27 cellular contexts compared by ENCODE assay signal in the genomic region with DNA sequence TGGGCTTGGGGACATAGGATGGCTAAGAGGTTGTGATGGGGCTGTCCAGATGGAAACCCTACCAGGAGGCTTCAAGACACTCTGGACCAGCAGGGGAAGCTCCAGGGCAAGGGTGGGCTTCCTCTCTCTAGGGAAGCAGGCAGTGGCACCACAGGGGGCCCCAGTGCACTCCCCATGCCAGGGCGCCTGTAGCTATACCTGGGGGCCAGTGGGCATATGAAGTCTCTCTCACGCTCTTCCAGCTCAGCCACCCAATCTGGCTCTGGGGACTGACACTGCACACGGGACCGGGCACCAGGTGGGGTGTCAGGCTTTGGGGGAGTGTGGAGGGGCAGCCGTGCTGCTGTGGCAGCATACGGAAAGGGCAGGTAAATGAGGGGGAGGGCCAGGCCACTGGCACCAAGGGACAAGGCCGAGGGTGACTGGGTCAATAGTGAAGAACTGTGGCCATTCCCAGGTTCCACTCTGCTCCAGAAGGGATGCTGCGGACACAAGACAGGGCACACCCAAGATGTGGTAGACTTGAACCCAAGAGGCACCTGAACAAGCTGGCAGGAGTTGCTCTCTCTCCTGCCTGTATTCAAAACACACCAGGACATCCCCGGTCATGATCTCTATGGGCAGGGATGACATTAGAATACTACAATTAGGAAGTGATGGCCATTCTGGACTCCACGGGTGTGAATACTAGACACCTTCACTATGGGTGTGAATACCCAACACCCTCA. TPM values are rescaled to one million over a fixed set of nuclear protein-coding genes. Genes with fewer than 3 reads are reported as not detected.
DNase-seq lines count a peak whose midpoint lies in the region; ATAC-seq and TF ChIP-seq lines count a peak whose summit lies in the region.
"Had no signal": no experiment of that assay in that cellular context is flagged by ENCODE, and none has a peak within 500 bp of the region (broad histone marks: within the 10 kb centered on the region; RNA-seq: fewer than 3 reads in every experiment).

No MANE protein-coding gene starts in this region.

- no peak overlapping the region; a peak in 1 of 4 replicates for H3K27ac ChIP-seq in SK-N-SH (ENCODE audit: low read depth in 2 of 2, low read length in 1 of 2)
- no peak overlapping the region for H3K27ac ChIP-seq in Karpas-422 (ENCODE audit: low read length)
- H3K27ac ChIP-seq: body of pancreas, C4-2B, coronary artery, epithelial cell of prostate, Peyer's patch had no signal

- H3K4me3 ChIP-seq in SK-N-SH (ENCODE audit: low read depth in 2 of 2, low read length in 1 of 2) (no peak overlapping the region), Karpas-422 (ENCODE audit: low read length) (no peak overlapping the region)
- H3K4me3 ChIP-seq: body of pancreas, coronary artery, gastroesophageal sphincter, Peyer's patch, smooth muscle cell had no signal

- 81% methylated on average over 9 of the region's 10 CpGs for WGBS in SK-N-SH (ENCODE audit: low lambda C conversion rate)

- no peaks in the 10 kb centered on the region for H3K27me3 Mint-ChIP-seq in osteocyte (ENCODE audit: unreplicated experiment)
- H3K27me3 Mint-ChIP-seq: activated B cell treated with CpG ODN at 0.5 μM for 24 hours; activated CD4-positive, alpha-beta memory T cell treated with anti-CD3 and anti-CD28 coated beads, Interleukin-2, amount 10 ng/mL, durations not matched to agents 7 days and 5 days had no signal

- POLR2A ChIA-PET in SK-N-SH (lab: Yijun Ruan, JAX): interaction anchor here (0.6 kb wide), 1 partner anchor 338 kb away, joined by 3 read pairs; no protein-coding TSS in a partner anchor

- TF ChIP-seq CTCF in SK-N-SH (IDR thresholded peaks at IDR 0.05) (no peak), osteocyte (IDR thresholded peaks at IDR 0.05) (no peak)

- H3K9me2 ChIP-seq in SK-N-SH (no peaks in the 10 kb centered on the region), Karpas-422 (replicated peaks; ENCODE audit: insufficient read depth, low read length) (no peaks in the 10 kb centered on the region)

- TF ChIP-seq RAD21 in SK-N-SH (IDR thresholded peaks at IDR 0.05; ENCODE audit: low read length): no peak

- H3K9me3 Mint-ChIP-seq in osteocyte (ENCODE audit: unreplicated experiment): no peaks in the 10 kb centered on the region

- H3K4me2 ChIP-seq in SK-N-SH (no peak overlapping the region), Karpas-422 (ENCODE audit: low read depth, low read length, poor library complexity, severe bottlenecking) (no peak overlapping the region)
- H3K4me2 ChIP-seq: smooth muscle cell had no signal

- DNase-seq in SK-N-SH (no peak), Karpas-422 (peak; percentile 56), dermis blood vessel endothelial cell (peak; percentile 6), osteocyte (ENCODE audit: extremely low spot score, unreplicated experiment) (no peak)
- DNase-seq: activated B cell treated with CpG ODN at 0.5 μM for 24 hours; activated CD4-positive, alpha-beta memory T cell treated with anti-CD3 and anti-CD28 coated beads, Interleukin-2, amount 10 ng/mL, durations not matched to agents 7 days and 5 days; activated T-cell treated with anti-CD3 and anti-CD28 coated beads, Interleukin-2, amount 50 U/mL, for 4 hours; body of pancreas; DMS153; kidney glomerular epithelial cell; NCI-H1694 treated with DMSO at 0.1 percent for 48 hours; NCI-H2227 treated with DMSO at 0.1 percent for 48 hours; NCI-H774; Peyer's patch; stimulated activated CD4-positive, alpha-beta T cell treated with anti-CD3 and anti-CD28 coated beads, Interleukin-4, amount 100 ng/mL, for 24 hours had no signal

- no peak for TF ChIP-seq POLR2A in GM18505 (IDR thresholded peaks at IDR 0.05; ENCODE audit: borderline replicate concordance, extremely low read depth, insufficient read depth, insufficient read length)

- CTCF ChIA-PET in SK-N-SH (lab: Yijun Ruan, JAX): interaction anchor here (0.9 to 5.0 kb wide), 5 partner anchors 10 to 290 kb away, joined by 3 to 23 read pairs (median 3); no protein-coding TSS in a partner anchor

- peak overlapping the region; percentile 62 for H3K27ac Mint-ChIP-seq in osteocyte (ENCODE audit: unreplicated experiment)
- H3K27ac Mint-ChIP-seq: activated B cell treated with CpG ODN at 0.5 μM for 24 hours; activated CD4-positive, alpha-beta memory T cell treated with anti-CD3 and anti-CD28 coated beads, Interleukin-2, amount 10 ng/mL, durations not matched to agents 7 days and 5 days; activated naive CD4-positive, alpha-beta T cell treated with anti-CD3 and anti-CD28 coated beads, Interleukin-2, amount 50 U/mL, for 72 hours had no signal

- H3K4me1 Mint-ChIP-seq in osteocyte (ENCODE audit: unreplicated experiment): no peaks in the 10 kb centered on the region
- H3K4me1 Mint-ChIP-seq: activated B cell treated with CpG ODN at 0.5 μM for 24 hours; activated CD4-positive, alpha-beta memory T cell treated with anti-CD3 and anti-CD28 coated beads, Interleukin-2, amount 10 ng/mL, durations not matched to agents 7 days and 5 days had no signal

- H3K9ac ChIP-seq in SK-N-SH (no peak overlapping the region), Karpas-422 (ENCODE audit: low read length) (no peak overlapping the region)

- H3K36me3 Mint-ChIP-seq in osteocyte (ENCODE audit: unreplicated experiment): peaks cover 20% of the 10 kb centered on the region

- no peak overlapping the region for H3K4me3 Mint-ChIP-seq in osteocyte (ENCODE audit: unreplicated experiment)
- H3K4me3 Mint-ChIP-seq: activated B cell treated with CpG ODN at 0.5 μM for 24 hours; activated CD4-positive, alpha-beta memory T cell treated with anti-CD3 and anti-CD28 coated beads, Interleukin-2, amount 10 ng/mL, durations not matched to agents 7 days and 5 days; activated T-cell treated with anti-CD3 and anti-CD28 coated beads, Interleukin-2, amount 50 U/mL, for 4 hours had no signal

- ATAC-seq in SK-N-SH treated with all-trans-retinoic acid at 6 μM for 48 hours (peak; percentile 13), GM19351 (IDR thresholded peaks at IDR 0.05; ENCODE audit: unreplicated experiment) (no peak), HG02571 (IDR thresholded peaks at IDR 0.05; ENCODE audit: unreplicated experiment) (no peak), GM18505 (IDR thresholded peaks at IDR 0.05; ENCODE audit: unreplicated experiment) (no peak)
- ATAC-seq: body of pancreas, gastroesophageal sphincter had no signal

- TF ChIP-seq EP300 in SK-N-SH (IDR thresholded peaks at IDR 0.05; ENCODE audit: borderline replicate concordance in 1 of 2, low read depth in 1 of 2, low read length in 1 of 2): no peak

- no peaks in the 10 kb centered on the region for H3K9me3 ChIP-seq in SK-N-SH
- H3K9me3 ChIP-seq in Karpas-422 (ENCODE audit: low read length): peaks cover 23% of the 10 kb centered on the region

- H3K27me3 ChIP-seq in SK-N-SH (ENCODE audit: insufficient read depth): no peaks in the 10 kb centered on the region
- no peaks in the 10 kb centered on the region for H3K27me3 ChIP-seq in Karpas-422 (ENCODE audit: low read length)
- H3K27me3 ChIP-seq: body of pancreas, gastroesophageal sphincter, Peyer's patch had no signal

- no peak overlapping the region for H2AFZ ChIP-seq in SK-N-SH (ENCODE audit: low read depth)
- H2AFZ ChIP-seq in Karpas-422 (ENCODE audit: low read length): no peak overlapping the region

- H3K79me2 ChIP-seq in SK-N-SH (ENCODE audit: insufficient read depth) (no peaks in the 10 kb centered on the region), Karpas-422 (ENCODE audit: low read length) (no peaks in the 10 kb centered on the region)

- no peaks in the 10 kb centered on the region for H3K4me1 ChIP-seq in SK-N-SH (ENCODE audit: control insufficient read depth in 1 of 2, insufficient read depth in 2 of 2, low read depth in 1 of 2, low read length in 1 of 2)
- H3K4me1 ChIP-seq in Karpas-422 (ENCODE audit: low read length): 0 out of 2 replicates have a peak, but pooled peaks cover 5% of the 10 kb centered on the region
- H3K4me1 ChIP-seq: body of pancreas, Peyer's patch had no signal

- H3K36me3 ChIP-seq in SK-N-SH (replicated peaks in 1 of 2; ENCODE audit: control insufficient read depth in 1 of 2, insufficient read depth in 2 of 2, low read length in 1 of 2): peaks cover 37% of the 10 kb centered on the region in 2 experiments
- H3K36me3 ChIP-seq in Karpas-422 (ENCODE audit: insufficient read depth, low read length): peaks cover 36% of the 10 kb centered on the region

- H3F3A ChIP-seq in SK-N-SH (replicated peaks; ENCODE audit: insufficient read depth): peaks cover 36% of the 10 kb centered on the region

- H4K20me1 ChIP-seq in SK-N-SH (ENCODE audit: insufficient read depth) (0 out of 2 replicates have a peak, but pooled peaks cover 10% of the 10 kb centered on the region), Karpas-422 (ENCODE audit: insufficient read depth, low read depth, low read length) (0 out of 2 replicates have a peak, but pooled peaks cover 5% of the 10 kb centered on the region)

TF ChIP-seq in SK-N-SH treated with all-trans-retinoic acid at 6 μM for 48 hours, 23 proteins besides CTCF, POLR2A, EP300 and RAD21 (continues in another document):
- no peak for TF ChIP-seq TOX (CRISPR knock-in tag; IDR thresholded peaks at IDR 0.05; ENCODE audit: borderline replicate concordance)
- TF ChIP-seq ZNF70 (CRISPR knock-in tag; IDR thresholded peaks at IDR 0.05): no peak
- no peak for TF ChIP-seq ZNF8 (CRISPR knock-in tag; IDR thresholded peaks at IDR 0.05)
- TF ChIP-seq ZFP3 (CRISPR knock-in tag; IDR thresholded peaks at IDR 0.05): no peak
- no peak for TF ChIP-seq BACH2 (CRISPR knock-in tag; IDR thresholded peaks at IDR 0.05; ENCODE audit: borderline replicate concordance)
- no peak for TF ChIP-seq ARNTL (CRISPR knock-in tag; IDR thresholded peaks at IDR 0.05; ENCODE audit: borderline replicate concordance, low read depth)
- no peak for TF ChIP-seq ISL1 (CRISPR knock-in tag; IDR thresholded peaks at IDR 0.05)
- no peak for TF ChIP-seq PPARA (CRISPR knock-in tag; IDR thresholded peaks at IDR 0.05; ENCODE audit: borderline replicate concordance)

TF ChIP-seq in SK-N-SH, 30 proteins besides CTCF, POLR2A, EP300 and RAD21 (continues in another document):
- no peak for TF ChIP-seq SIN3A (IDR thresholded peaks at IDR 0.05; ENCODE audit: borderline replicate concordance, low read depth, low read length)

RNA-seq across cellular contexts. Expression of gene RFLNA, which starts 27.5 kb away (rescaled TPM):
- polyA plus RNA-seq in SK-N-SH (2012; rRNA removed): 0.10 TPM in 1 of 2 replicates, not detected in the other
- 0.01 and 0.04 TPM in 2 replicates for polyA plus RNA-seq in SK-N-SH (2012; cell fraction: cytosol; rRNA removed)
- polyA plus RNA-seq in SK-N-SH (2012; cell fraction: nucleus; rRNA removed): 0.12 TPM in 1 of 2 replicates, not detected in the other
- total RNA-seq in Karpas-422 (2014; rRNA removed; shearing (Covaris generic); ENCODE audit: low replicate concordance): not detected in 2 replicates
- under 0.01 and 0.19 TPM in 2 replicates for total RNA-seq in dermis blood vessel endothelial cell
- total RNA-seq in osteocyte: 0.91 and 1.4 TPM in 2 replicates
- total RNA-seq: activated B cell treated with CpG ODN at 0.5 μM for 24 hours; activated CD4-positive, alpha-beta memory T cell treated with anti-CD3 and anti-CD28 coated beads, Interleukin-2, amount 10 ng/mL, durations not matched to agents 7 days and 5 days; activated T-cell treated with anti-CD3 and anti-CD28 coated beads, Interleukin-2, amount 50 U/mL, for 4 hours; H4; mesenteric fat pad had no signal

Comparison
In these comparisons a context has a peak if more than half of its experiments do, and no peak if none do; other contexts are left out.
1. DNase-seq: peak in Karpas-422 (single experiment) and dermis blood vessel endothelial cell (single experiment); none in SK-N-SH (single experiment) and osteocyte (single experiment).